ENCODE assay signal across 23 cellular contexts in the genomic region with DNA sequence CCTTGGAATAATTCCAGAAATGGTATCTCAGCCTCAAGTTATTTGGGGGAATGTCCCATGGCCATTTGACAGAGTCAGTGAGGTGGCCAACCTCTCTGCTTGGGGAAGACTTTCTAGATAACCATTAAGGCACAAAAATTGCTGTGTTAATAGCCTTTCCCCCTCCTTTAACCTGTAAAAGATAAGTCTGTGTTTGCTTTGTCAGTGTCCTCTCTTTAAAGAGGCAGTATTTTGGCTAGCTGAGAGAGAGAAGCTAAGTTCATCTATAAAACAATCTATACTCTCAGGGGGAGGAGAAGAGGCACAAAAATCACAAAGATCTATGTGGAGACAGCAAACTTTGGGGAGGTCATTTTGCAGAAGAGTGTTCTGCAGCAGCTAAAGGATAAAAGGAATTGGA.
"Had no signal": no experiment of that assay in that cellular context is flagged by ENCODE, and none has a peak within 500 bp of the region (broad histone marks: within the 10 kb centered on the region; RNA-seq: fewer than 3 reads in every experiment).

No MANE protein-coding gene starts in this region.

- H3K4me1 Mint-ChIP-seq: immature natural killer cell; memory B cell; naive thymus-derived CD4-positive, alpha-beta T cell had no signal

- FAIRE-seq: colon, kidney had no signal

- H3K4me3 Mint-ChIP-seq: immature natural killer cell; memory B cell; naive thymus-derived CD4-positive, alpha-beta T cell had no signal

- H3K4me1 ChIP-seq: gastrocnemius medialis, left lung, lower lobe of right lung had no signal

- H3K36me3 Mint-ChIP-seq: immature natural killer cell; memory B cell; naive thymus-derived CD4-positive, alpha-beta T cell had no signal

- H3K4me3 ChIP-seq: coronary artery, dorsolateral prefrontal cortex, esophagus squamous epithelium, gastrocnemius medialis, heart right ventricle, left lung, lower lobe of right lung had no signal

- H3K36me3 ChIP-seq: esophagus squamous epithelium, gastrocnemius medialis, heart right ventricle, left lung, lower lobe of right lung had no signal

- H3K9me3 ChIP-seq: esophagus squamous epithelium, gastrocnemius medialis, heart right ventricle, left lung, lower lobe of right lung had no signal

- H3K27ac ChIP-seq: coronary artery, dorsolateral prefrontal cortex, epithelial cell of prostate, esophagus squamous epithelium, gastrocnemius medialis, heart right ventricle, left lung, lower lobe of right lung had no signal

- DNase-seq: dorsolateral prefrontal cortex; effector CD4-positive, alpha-beta T cell; effector memory CD4-positive, alpha-beta T cell; esophagus squamous epithelium; foreskin melanocyte; gastrocnemius medialis; glutamatergic neuron; head of caudate nucleus; hypothalamus; immature natural killer cell; kidney; left colon; left lung; left ventricle myocardium superior; lower lobe of right lung; midbrain; naive thymus-derived CD4-positive, alpha-beta T cell had no signal

- H3K27me3 ChIP-seq: gastrocnemius medialis, heart right ventricle, left lung had no signal

- H3K27ac Mint-ChIP-seq: immature natural killer cell; memory B cell; naive thymus-derived CD4-positive, alpha-beta T cell had no signal

- ATAC-seq: esophagus mucosa; gastrocnemius medialis; lower lobe of right lung; naive thymus-derived CD4-positive, alpha-beta T cell had no signal
